In the genomic region with DNA sequence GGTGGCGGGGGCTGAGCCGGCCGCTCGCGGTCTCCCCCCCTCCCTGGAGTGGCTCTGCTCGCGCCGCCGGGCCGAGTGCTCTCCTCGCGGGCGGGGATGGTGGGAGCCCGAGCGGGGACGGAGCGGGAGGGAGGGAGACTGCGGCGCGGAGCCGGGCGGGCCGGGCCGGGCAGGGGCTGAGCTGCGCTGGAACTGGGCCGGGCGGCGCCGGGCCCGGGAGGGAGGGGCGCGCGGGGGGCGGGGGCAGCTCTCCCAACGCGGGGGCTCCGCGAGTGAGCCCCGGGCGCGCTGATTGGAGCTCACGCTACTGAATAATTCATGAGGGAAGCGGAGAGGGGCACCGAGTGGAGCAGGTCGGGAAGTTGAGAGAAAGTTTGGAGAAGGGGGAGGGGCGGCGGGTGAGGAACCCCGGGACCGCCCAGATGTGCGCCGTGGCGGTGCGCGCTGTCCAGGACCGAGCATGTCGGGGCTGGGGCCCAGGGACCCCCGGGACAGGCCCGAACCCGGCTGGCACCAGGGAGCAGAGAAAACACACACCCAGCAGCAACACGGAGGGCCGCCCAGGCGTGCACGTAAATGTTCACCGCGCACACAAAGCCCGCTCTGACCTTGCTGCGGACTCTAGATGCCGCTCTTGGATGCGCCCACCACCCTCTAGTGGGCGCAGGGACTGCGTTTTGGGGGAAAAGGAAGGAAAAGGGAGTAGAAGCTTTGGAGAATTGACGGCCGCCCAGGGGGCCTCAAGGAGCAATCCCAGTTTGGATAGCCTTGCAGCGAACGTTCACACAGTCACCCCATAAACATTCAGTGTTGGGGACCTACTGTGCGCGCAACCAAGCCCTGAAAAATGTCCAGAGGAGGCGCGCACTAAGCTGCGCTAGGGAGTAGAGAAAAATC, we compare ENCODE assay signal across 1 cellular context.
TF ChIP-seq lines count a peak whose summit lies in the region.

TSS of gene EPHB4 (minus strand) at position 194 of the 897 bp plus-strand sequence. CDS start 493 bp downstream, outside the sequence.

TF ChIP-seq in HEK293, 187 proteins besides CTCF, POLR2A, EP300 and RAD21 (continued from another document and continues in another):
- TF ChIP-seq REST (tag by site-specific recombination; IDR thresholded peaks at IDR 0.05) (peak; percentile 65), ZNF274 (IDR thresholded peaks at IDR 0.05; ENCODE audit: low read length) (no peak), ZNF274 (tag by site-specific recombination; IDR thresholded peaks at IDR 0.05; ENCODE audit: borderline replicate concordance) (no peak), ZNF792 (tag by site-specific recombination; IDR thresholded peaks at IDR 0.05) (no peak), ZBTB48 (tag by site-specific recombination; IDR thresholded peaks at IDR 0.05) (peak; percentile 97), GLIS2 (tag by site-specific recombination; IDR thresholded peaks at IDR 0.05) (peak; percentile 91), ZNF426 (tag by site-specific recombination; IDR thresholded peaks at IDR 0.05) (no peak), GLI2 (tag by site-specific recombination; IDR thresholded peaks at IDR 0.05; ENCODE audit: borderline replicate concordance, low read depth) (no peak), ZNF157 (tag by site-specific recombination; IDR thresholded peaks at IDR 0.05) (no peak), GLIS1 (tag by site-specific recombination; IDR thresholded peaks at IDR 0.05) (peak; percentile 64), ZSCAN30 (tag by site-specific recombination; IDR thresholded peaks at IDR 0.05) (peak; percentile 71; the same call in 1 of the 2 replicates), ZNF654 (tag by site-specific recombination; IDR thresholded peaks at IDR 0.05; ENCODE audit: low read depth) (no peak; the same call in 1 of the 2 replicates), ZBTB10 (tag by site-specific recombination; IDR thresholded peaks at IDR 0.05) (peak; percentile 92), SP7 (tag by site-specific recombination; IDR thresholded peaks at IDR 0.05) (peak; percentile 68), ZFP69B (tag by site-specific recombination; IDR thresholded peaks at IDR 0.05) (peak; percentile 77; the same call in 1 of the 2 replicates), ZSCAN23 (tag by site-specific recombination; IDR thresholded peaks at IDR 0.05) (no peak), HOXA7 (CRISPR knock-in tag; IDR thresholded peaks at IDR 0.05; ENCODE audit: borderline replicate concordance) (no peak), ZNF146 (tag by site-specific recombination; IDR thresholded peaks at IDR 0.05) (no peak), SP2 (tag by site-specific recombination; IDR thresholded peaks at IDR 0.05) (peak; percentile 73), ZBTB11 (tag by site-specific recombination; conservative IDR thresholded peaks at IDR 0.05; ENCODE audit: low read depth) (peak; percentile 32), GFI1B (tag by site-specific recombination; IDR thresholded peaks at IDR 0.05) (no peak), BCL11B (tag by site-specific recombination; IDR thresholded peaks at IDR 0.05; ENCODE audit: low read depth) (no peak), ZFHX2 (tag by site-specific recombination; conservative IDR thresholded peaks at IDR 0.05) (peak; percentile 28), SALL2 (tag by site-specific recombination; IDR thresholded peaks at IDR 0.05; ENCODE audit: borderline replicate concordance) (no peak), ZNF174 (tag by site-specific recombination; IDR thresholded peaks at IDR 0.05) (no peak), HIC1 (tag by site-specific recombination; IDR thresholded peaks at IDR 0.05) (peak; percentile 87), ZNF561 (tag by site-specific recombination; IDR thresholded peaks at IDR 0.05; ENCODE audit: borderline replicate concordance) (peak; percentile 81; the same call in 1 of the 2 replicates), KLF1 (tag by site-specific recombination; IDR thresholded peaks at IDR 0.05) (no peak; the same call in 1 of the 2 replicates), ZNF555 (tag by site-specific recombination; conservative IDR thresholded peaks at IDR 0.05) (no peak), ZSCAN4 (tag by site-specific recombination; IDR thresholded peaks at IDR 0.05) (no peak), ZNF433 (tag by site-specific recombination; IDR thresholded peaks at IDR 0.05; ENCODE audit: low read depth) (no peak), ZEB2 (tag by site-specific recombination; IDR thresholded peaks at IDR 0.05) (peak; percentile 93), ZNF623 (tag by site-specific recombination; IDR thresholded peaks at IDR 0.05) (no peak), ZNF670 (tag by site-specific recombination; IDR thresholded peaks at IDR 0.05; ENCODE audit: low read depth) (no peak), WT1 (tag by site-specific recombination; IDR thresholded peaks at IDR 0.05) (peak; percentile 51), ZNF155 (tag by site-specific recombination; IDR thresholded peaks at IDR 0.05) (no peak), ZNF24 (tag by site-specific recombination; IDR thresholded peaks at IDR 0.05) (0 out of 2 replicates have a peak, but pooled peaks have one; percentile 14), SETDB1 (IDR thresholded peaks at IDR 0.05; ENCODE audit: insufficient read length, low read length) (no peak), ZNF138 (tag by site-specific recombination; IDR thresholded peaks at IDR 0.05; ENCODE audit: borderline replicate concordance) (no peak), KLF8 (tag by site-specific recombination; IDR thresholded peaks at IDR 0.05) (peak; percentile 77; the same call in 1 of the 2 replicates), ZNF16 (tag by site-specific recombination; IDR thresholded peaks at IDR 0.05; ENCODE audit: low read depth) (no peak), ZNF211 (tag by site-specific recombination; IDR thresholded peaks at IDR 0.05; ENCODE audit: low read depth) (no peak), ZNF132 (tag by site-specific recombination; IDR thresholded peaks at IDR 0.05; ENCODE audit: borderline replicate concordance) (no peak), ZNF2 (tag by site-specific recombination; IDR thresholded peaks at IDR 0.05) (peak; percentile 62; the same call in 1 of the 2 replicates), ZNF600 (tag by site-specific recombination; IDR thresholded peaks at IDR 0.05) (peak; percentile 81), ZNF140 (tag by site-specific recombination; IDR thresholded peaks at IDR 0.05) (no peak)
- TF ChIP-seq, protein P1, sequence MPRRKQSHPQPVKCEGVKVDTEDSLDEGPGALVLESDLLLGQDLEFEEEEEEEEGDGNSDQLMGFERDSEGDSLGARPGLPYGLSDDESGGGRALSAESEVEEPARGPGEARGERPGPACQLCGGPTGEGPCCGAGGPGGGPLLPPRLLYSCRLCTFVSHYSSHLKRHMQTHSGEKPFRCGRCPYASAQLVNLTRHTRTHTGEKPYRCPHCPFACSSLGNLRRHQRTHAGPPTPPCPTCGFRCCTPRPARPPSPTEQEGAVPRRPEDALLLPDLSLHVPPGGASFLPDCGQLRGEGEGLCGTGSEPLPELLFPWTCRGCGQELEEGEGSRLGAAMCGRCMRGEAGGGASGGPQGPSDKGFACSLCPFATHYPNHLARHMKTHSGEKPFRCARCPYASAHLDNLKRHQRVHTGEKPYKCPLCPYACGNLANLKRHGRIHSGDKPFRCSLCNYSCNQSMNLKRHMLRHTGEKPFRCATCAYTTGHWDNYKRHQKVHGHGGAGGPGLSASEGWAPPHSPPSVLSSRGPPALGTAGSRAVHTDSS (tag by site-specific recombination; IDR thresholded peaks at IDR 0.05) = no peak
- TF ChIP-seq, protein P2, sequence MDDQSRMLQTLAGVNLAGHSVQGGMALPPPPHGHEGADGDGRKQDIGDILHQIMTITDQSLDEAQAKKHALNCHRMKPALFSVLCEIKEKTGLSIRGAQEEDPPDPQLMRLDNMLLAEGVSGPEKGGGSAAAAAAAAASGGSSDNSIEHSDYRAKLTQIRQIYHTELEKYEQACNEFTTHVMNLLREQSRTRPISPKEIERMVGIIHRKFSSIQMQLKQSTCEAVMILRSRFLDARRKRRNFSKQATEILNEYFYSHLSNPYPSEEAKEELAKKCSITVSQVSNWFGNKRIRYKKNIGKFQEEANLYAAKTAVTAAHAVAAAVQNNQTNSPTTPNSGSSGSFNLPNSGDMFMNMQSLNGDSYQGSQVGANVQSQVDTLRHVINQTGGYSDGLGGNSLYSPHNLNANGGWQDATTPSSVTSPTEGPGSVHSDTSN (CRISPR knock-in tag; IDR thresholded peaks at IDR 0.05) = no peak
